ENCODE assay signal across 18 cellular contexts in the genomic region with DNA sequence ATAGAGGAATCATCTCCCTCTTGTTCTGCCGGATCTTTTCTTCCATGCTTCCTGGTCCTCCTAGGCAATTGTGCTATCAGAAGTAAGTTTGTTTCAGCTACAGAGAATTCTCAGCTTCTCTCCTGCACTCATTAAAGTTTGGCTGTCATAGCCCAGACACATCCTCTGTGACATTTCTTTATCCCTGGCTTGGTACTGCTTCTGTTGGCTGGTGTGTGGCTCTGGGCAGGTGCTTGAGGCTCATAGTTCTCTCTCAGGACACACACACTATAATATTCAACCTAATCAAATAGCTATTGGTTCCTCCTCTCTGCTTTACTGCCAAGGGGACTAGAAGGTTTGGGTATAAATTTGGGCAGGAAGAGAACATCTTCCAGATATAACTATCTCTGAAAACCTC.
DNase-seq lines count a peak whose midpoint lies in the region; ATAC-seq and TF ChIP-seq lines count a peak whose summit lies in the region.
"Had no signal": no experiment of that assay in that cellular context is flagged by ENCODE, and none has a peak within 500 bp of the region (broad histone marks: within the 10 kb centered on the region; RNA-seq: fewer than 3 reads in every experiment).

No MANE protein-coding gene starts in this region.

- TF ChIP-seq CTCF in heart right ventricle (IDR thresholded peaks at IDR 0.05): no peak
- no peak for TF ChIP-seq CTCF in left ventricle myocardium inferior (IDR thresholded peaks at IDR 0.05; ENCODE audit: borderline replicate concordance)
- no peak for TF ChIP-seq CTCF in ascending aorta (IDR thresholded peaks at IDR 0.05)
- TF ChIP-seq CTCF in mesothelial cell of epicardium (IDR thresholded peaks at IDR 0.05; ENCODE audit: unreplicated experiment): no peak
- no peak for TF ChIP-seq CTCF in thoracic aorta (IDR thresholded peaks at IDR 0.05)
- no peak for TF ChIP-seq CTCF in thyroid gland (IDR thresholded peaks at IDR 0.05)
- TF ChIP-seq CTCF in mammary epithelial cell (conservative IDR thresholded peaks at IDR 0.05 in 1 of 2, IDR thresholded peaks at IDR 0.05 in 1 of 2; ENCODE audit: extremely low read depth in 1 of 2, insufficient read depth in 1 of 2, low read depth in 1 of 2, low read length in 2 of 2): no peak

- H3K4me3 Mint-ChIP-seq in mesothelial cell of epicardium: no peak overlapping the region
- H3K4me3 Mint-ChIP-seq: CD4-positive, alpha-beta memory T cell; HFFc6 had no signal

- BruUV-seq in mammary epithelial cell (replicated peaks; lab: Mats Ljungman, UMichigan): no TSS peak

- intact Hi-C loops in heart right ventricle (cut with DNase I) (loop anchor here in 3 of 10 donors (5.0 to 10.0 kb wide), 3 partner anchors 89 to 189 kb away; no protein-coding TSS in a partner anchor), left ventricle myocardium inferior (cut with micrococcal nuclease) (no loop called here), ascending aorta (cut with DNase I) (loop anchor here (5.0 kb wide), 2 partner anchors 36 to 96 kb away; no protein-coding TSS in a partner anchor), thyroid gland (cut with DNase I) (no loop called here), mammary epithelial cell (cut with micrococcal nuclease) (no loop called here)

- no peaks in the 10 kb centered on the region for H3K9me3 ChIP-seq in heart right ventricle
- H3K9me3 ChIP-seq in left ventricle myocardium inferior (replicated peaks): no peaks in the 10 kb centered on the region
- no peaks in the 10 kb centered on the region for H3K9me3 ChIP-seq in ascending aorta
- H3K9me3 ChIP-seq in thoracic aorta: no peaks in the 10 kb centered on the region
- H3K9me3 ChIP-seq in thyroid gland: no peaks in the 10 kb centered on the region
- no peaks in the 10 kb centered on the region for H3K9me3 ChIP-seq in GM23248 (ENCODE audit: low read depth)
- H3K9me3 ChIP-seq in mammary epithelial cell (replicated peaks; ENCODE audit: insufficient read depth, low read length): no peaks in the 10 kb centered on the region
- H3K9me3 ChIP-seq: HAP-1 had no signal

- no peak overlapping the region for H3K4me3 ChIP-seq in heart right ventricle
- H3K4me3 ChIP-seq in left ventricle myocardium inferior: no peak overlapping the region
- no peak overlapping the region for H3K4me3 ChIP-seq in ascending aorta
- H3K4me3 ChIP-seq in thoracic aorta: no peak overlapping the region
- no peak overlapping the region for H3K4me3 ChIP-seq in thyroid gland (replicated peaks in 1 of 3)
- no peak overlapping the region for H3K4me3 ChIP-seq in GM23248
- H3K4me3 ChIP-seq in mammary epithelial cell (replicated peaks in 1 of 3; ENCODE audit: insufficient read depth in 1 of 3, low read depth in 2 of 3, low read length in 3 of 3): no peak overlapping the region
- H3K4me3 ChIP-seq: HAP-1 had no signal

- H4K20me1 ChIP-seq in GM23248 (ENCODE audit: insufficient read depth): no peaks in the 10 kb centered on the region
- no peaks in the 10 kb centered on the region for H4K20me1 ChIP-seq in mammary epithelial cell (ENCODE audit: insufficient read depth, low read length)

- peak overlapping the region; percentile 60 for H3K27ac Mint-ChIP-seq in mesothelial cell of epicardium
- H3K27ac Mint-ChIP-seq: CD4-positive, alpha-beta memory T cell; HFFc6 had no signal

- no peak overlapping the region for H2AFZ ChIP-seq in GM23248
- no peak overlapping the region for H2AFZ ChIP-seq in mammary epithelial cell (ENCODE audit: low read depth, low read length)

- H3K36me3 Mint-ChIP-seq in mesothelial cell of epicardium: peaks cover 5% of the 10 kb centered on the region
- H3K36me3 Mint-ChIP-seq: CD4-positive, alpha-beta memory T cell had no signal

- no peak for TF ChIP-seq POLR2A in thyroid gland (IDR thresholded peaks at IDR 0.05)

- ATAC-seq in heart right ventricle (peak in 5 of 8 donors; percentile 40 to 65 (median 61)), thoracic aorta (ENCODE audit: insufficient number of reproducible peaks, low FRiP score, low read depth) (no peak)

- H3K27me3 ChIP-seq in heart right ventricle (no peaks in the 10 kb centered on the region), left ventricle myocardium inferior (ENCODE audit: low read depth) (no peaks in the 10 kb centered on the region), ascending aorta (no peaks in the 10 kb centered on the region), thoracic aorta (replicated peaks; ENCODE audit: insufficient read depth) (no peaks in the 10 kb centered on the region), thyroid gland (no peaks in the 10 kb centered on the region), GM23248 (replicated peaks; ENCODE audit: insufficient read depth) (no peaks in the 10 kb centered on the region), mammary epithelial cell (ENCODE audit: insufficient read depth, low read length) (no peaks in the 10 kb centered on the region)

- H3K4me1 Mint-ChIP-seq in mesothelial cell of epicardium: peaks cover 66% of the 10 kb centered on the region
- H3K4me1 Mint-ChIP-seq: CD4-positive, alpha-beta memory T cell had no signal

- H3K36me3 ChIP-seq in heart right ventricle: no peaks in the 10 kb centered on the region
- H3K36me3 ChIP-seq in left ventricle myocardium inferior: no peaks in the 10 kb centered on the region
- no peaks in the 10 kb centered on the region for H3K36me3 ChIP-seq in ascending aorta
- H3K36me3 ChIP-seq in thoracic aorta: no peaks in the 10 kb centered on the region
- no peaks in the 10 kb centered on the region for H3K36me3 ChIP-seq in thyroid gland
- H3K36me3 ChIP-seq in GM23248 (ENCODE audit: low read depth): no peaks in the 10 kb centered on the region
- H3K36me3 ChIP-seq in mammary epithelial cell (ENCODE audit: insufficient read depth, low read length): no peaks in the 10 kb centered on the region
- H3K36me3 ChIP-seq: HAP-1 had no signal

- H3K9ac ChIP-seq in GM23248 (no peak overlapping the region), mammary epithelial cell (ENCODE audit: insufficient read depth, low read length) (no peak overlapping the region)

- H3K27ac ChIP-seq in heart right ventricle: peak overlapping the region in 2 of 10 donors; percentile 32 to 60
- no peak overlapping the region for H3K27ac ChIP-seq in left ventricle myocardium inferior (replicated peaks)
- H3K27ac ChIP-seq in ascending aorta: peak overlapping the region; percentile 86 to 93
- peak overlapping the region; percentile 76 to 88 for H3K27ac ChIP-seq in thoracic aorta
- H3K27ac ChIP-seq in thyroid gland: no peak overlapping the region
- no peak overlapping the region for H3K27ac ChIP-seq in GM23248
- H3K27ac ChIP-seq in mammary epithelial cell (ENCODE audit: insufficient read depth, low read depth, low read length): no peak overlapping the region

- no peaks in the 10 kb centered on the region for H3K27me3 Mint-ChIP-seq in mesothelial cell of epicardium (ENCODE audit: low read depth)

- dilution Hi-C loops in mammary epithelial cell (cut with HindIII; ENCODE audit: low sequenced_read_pairs): no loop called here

- H3F3A ChIP-seq in GM23248 (ENCODE audit: insufficient read depth): peaks cover 11% of the 10 kb centered on the region

- H3K79me2 ChIP-seq in GM23248 (ENCODE audit: insufficient read depth): no peaks in the 10 kb centered on the region
- no peaks in the 10 kb centered on the region for H3K79me2 ChIP-seq in mammary epithelial cell (ENCODE audit: insufficient read depth, low read length)

- H3K9me3 Mint-ChIP-seq in mesothelial cell of epicardium: no peaks in the 10 kb centered on the region
- H3K9me3 Mint-ChIP-seq: CD4-positive, alpha-beta memory T cell; HFFc6 had no signal

- WGBS in heart right ventricle, 2 donors: 67 to 81% methylated on average over 1 of the region's 1 CpG
- 88 to 95% methylated on average over 1 of the region's 1 CpG for WGBS in thyroid gland, 2 donors
- 94 to 100% methylated on average over 1 of the region's 1 CpG for WGBS in GM23248 (ENCODE audit: low coverage in 1 of 2, low lambda C conversion rate in 2 of 2, missing lambda C conversion rate in 2 of 2), 2 experiments
- 100% methylated on average over 1 of the region's 1 CpG for WGBS in mammary epithelial cell (ENCODE audit: low coverage, missing lambda C conversion rate)

- no peak for DNase-seq in heart right ventricle
- no peak for DNase-seq in left ventricle myocardium inferior
- DNase-seq in ascending aorta (ENCODE audit: low spot score in 2 of 2): no peak
- no peak for DNase-seq in mesothelial cell of epicardium (ENCODE audit: low spot score in 2 of 2, unreplicated experiment in 2 of 2)
- no peak for DNase-seq in thoracic aorta (ENCODE audit: low spot score)
- no peak for DNase-seq in thyroid gland
- DNase-seq in GM23248: no peak
- DNase-seq in mammary epithelial cell: no peak
- DNase-seq: C1 segment of cervical spinal cord; Calu3; CD4-positive, alpha-beta memory T cell; COR-L47; DMS53; DMS79 treated with DMSO at 0.1 percent for 48 hours; GF-D8; GOT3; HFFc6 had no signal

- in situ Hi-C loops in GM23248 (cut with MboI) (no loop called here), mammary epithelial cell (cut with MboI; ENCODE audit: low sequenced_read_pairs in 2 of 2) (loop anchor here in 1 of 2 donors (25.0 kb wide), 1 partner anchor 291 kb away; no protein-coding TSS in a partner anchor)

- H3K9me2 ChIP-seq in GM23248 (ENCODE audit: insufficient read depth): no peaks in the 10 kb centered on the region

- H3K4me2 ChIP-seq in GM23248 (ENCODE audit: unreplicated experiment): no peak overlapping the region
- no peak overlapping the region for H3K4me2 ChIP-seq in mammary epithelial cell (ENCODE audit: insufficient read depth, low read depth, low read length)

- H3K4me1 ChIP-seq in heart right ventricle: peaks cover 6 to 82% (median 33%) of the 10 kb centered on the region in 9 donors
- peaks cover 46% of the 10 kb centered on the region for H3K4me1 ChIP-seq in left ventricle myocardium inferior
- peaks cover 12 to 64% of the 10 kb centered on the region in 2 donors for H3K4me1 ChIP-seq in ascending aorta
- H3K4me1 ChIP-seq in thoracic aorta (ENCODE audit: control insufficient read depth in 1 of 2, low read depth in 2 of 2): peaks cover 21 to 88% of the 10 kb centered on the region in 2 donors
- H3K4me1 ChIP-seq in thyroid gland: peaks cover 0 to 16% of the 10 kb centered on the region in 2 donors
- H3K4me1 ChIP-seq in GM23248 (ENCODE audit: insufficient read depth): peaks cover 26% of the 10 kb centered on the region
- peaks cover 18% of the 10 kb centered on the region for H3K4me1 ChIP-seq in mammary epithelial cell (ENCODE audit: insufficient read depth, low read length)
- H3K4me1 ChIP-seq: HAP-1 had no signal

- CTCF ChIA-PET in mammary epithelial cell (lab: Charles Lee; ENCODE audit: low non-redundant PET): interaction anchor here (0.6 kb wide), 1 partner anchor 191 kb away, joined by 3 read pairs; no protein-coding TSS in a partner anchor

Comparison
In these comparisons a context has a peak if more than half of its experiments do, and no peak if none do; other contexts are left out.
1. H3K27ac ChIP-seq: peak in ascending aorta (2 of 2) and thoracic aorta (2 of 2); none in left ventricle myocardium inferior (single experiment), thyroid gland (0 of 3), GM23248 (single experiment) and mammary epithelial cell (single experiment).